In genomic region chr2:74152954-74153353, GRCh38 we compare ENCODE assay signal across 15 cellular contexts. TPM values are rescaled to one million over a fixed set of nuclear protein-coding genes. Genes with fewer than 3 reads are reported as not detected.
DNase-seq lines count a peak whose midpoint lies in the region; ATAC-seq, FAIRE-seq and TF ChIP-seq lines count a peak whose summit lies in the region.
"Had no signal": no experiment of that assay in that cellular context is flagged by ENCODE, and none has a peak within 500 bp of the region (broad histone marks: within the 10 kb centered on the region; RNA-seq: fewer than 3 reads in every experiment).

No MANE protein-coding gene starts in this region.

- POLR2A ChIA-PET in OCI-LY7 (lab: Charles Lee) = interaction anchor here (1.0 kb wide), 1 partner anchor 25 kb away, joined by 5 read pairs; the partner anchor contains the start of gene MOB1A

- TSS peak; percentile 9 for BruUV-seq in OCI-LY7 (replicated peaks; lab: Mats Ljungman, UMichigan)

- no peak for FAIRE-seq in GM12891 (lab: Jason Lieb, UNC)

- H2AFZ ChIP-seq in OCI-LY7 (ENCODE audit: low read length) = no peak overlapping the region

- H3K4me1 ChIP-seq in OCI-LY7 (ENCODE audit: insufficient read depth, low read length, poor library complexity, severe bottlenecking) (peaks cover 18% of the 10 kb centered on the region), neutrophil (ENCODE audit: control insufficient read depth in 1 of 2, insufficient read depth in 1 of 2, low read depth in 1 of 2, low read length in 1 of 2) (peaks cover 7 to 14% of the 10 kb centered on the region in 2 experiments)
- H3K4me1 ChIP-seq: BE2C had no signal

- no peak for ATAC-seq in GM18907 (IDR thresholded peaks at IDR 0.05; ENCODE audit: unreplicated experiment)

- no peak overlapping the region for H3K4me3 Mint-ChIP-seq in activated naive CD4-positive, alpha-beta T cell treated with anti-CD3 and anti-CD28 coated beads for 36 hours
- H3K4me3 Mint-ChIP-seq: CD8-positive, alpha-beta memory T cell had no signal

- H3K9me2 ChIP-seq in OCI-LY7 (ENCODE audit: insufficient read depth, low read length) = no peaks in the 10 kb centered on the region

- H3K4me3 ChIP-seq in OCI-LY7 (ENCODE audit: low read depth, low read length, poor library complexity, severe bottlenecking) = no peak overlapping the region
- H3K4me3 ChIP-seq in neutrophil (ENCODE audit: low read depth in 1 of 2, low read length in 1 of 2) = no peak overlapping the region

- CTCF ChIA-PET in activated naive CD4-positive, alpha-beta T cell treated with anti-CD3 and anti-CD28 coated beads for 36 hours (lab: Charles Lee) = interaction anchor here (0.8 to 2.2 kb wide), 5 partner anchors 11 to 325 kb away, joined by 3 to 11 read pairs (median 3); partner anchors contain the start of gene MOB1A
- CTCF ChIA-PET in OCI-LY7 (lab: Charles Lee; ENCODE audit: unreplicated experiment) = interaction anchor here (0.6 kb wide), 1 partner anchor 114 kb away, joined by 4 read pairs; no protein-coding TSS in a partner anchor

- H3K36me3 Mint-ChIP-seq in activated naive CD4-positive, alpha-beta T cell treated with anti-CD3 and anti-CD28 coated beads for 36 hours (ENCODE audit: low read depth) = peaks cover 12% of the 10 kb centered on the region

- H3K27ac ChIP-seq in OCI-LY7 (ENCODE audit: low read depth, low read length, poor library complexity, severe bottlenecking) = no peak overlapping the region
- H3K27ac ChIP-seq in neutrophil = peak overlapping the region; percentile 54

- peak; percentile 59; the same call in 1 of the 2 replicates for TF ChIP-seq POLR2A in GM12891 (IDR thresholded peaks at IDR 0.05; ENCODE audit: low read depth, low read length)

- no peaks in the 10 kb centered on the region for H3K27me3 ChIP-seq in neutrophil
- H3K27me3 ChIP-seq: BE2C had no signal

- peaks cover 13% of the 10 kb centered on the region; the same call in 1 of the 2 replicates for H3K79me2 ChIP-seq in OCI-LY7 (ENCODE audit: insufficient read depth, low read depth, low read length)

- no peaks in the 10 kb centered on the region for H3K4me1 Mint-ChIP-seq in activated naive CD4-positive, alpha-beta T cell treated with anti-CD3 and anti-CD28 coated beads for 36 hours (ENCODE audit: low read depth)

- no peaks in the 10 kb centered on the region for H3K9me3 Mint-ChIP-seq in activated naive CD4-positive, alpha-beta T cell treated with anti-CD3 and anti-CD28 coated beads for 36 hours
- H3K9me3 Mint-ChIP-seq: CD8-positive, alpha-beta memory T cell had no signal

- intact Hi-C loops in activated naive CD4-positive, alpha-beta T cell treated with anti-CD3 and anti-CD28 coated beads for 36 hours (cut with micrococcal nuclease) = no loop called here
- intact Hi-C loops in OCI-LY7 (cut with micrococcal nuclease; ENCODE audit: unreplicated experiment) = loop anchor here (5.0 kb wide), 1 partner anchor 59 kb away; no protein-coding TSS in a partner anchor

- H4K20me1 ChIP-seq in OCI-LY7 (ENCODE audit: insufficient read depth, low read length) = peaks cover 10% of the 10 kb centered on the region; the same call in 1 of the 2 replicates

- H3K27ac Mint-ChIP-seq in activated naive CD4-positive, alpha-beta T cell treated with anti-CD3 and anti-CD28 coated beads for 36 hours = peak overlapping the region; percentile 20

- H3K4me2 ChIP-seq in OCI-LY7 (ENCODE audit: low read length) = no peak overlapping the region

- H3K27me3 Mint-ChIP-seq in activated naive CD4-positive, alpha-beta T cell treated with anti-CD3 and anti-CD28 coated beads for 36 hours (ENCODE audit: low read depth) = no peaks in the 10 kb centered on the region
- H3K27me3 Mint-ChIP-seq: CD8-positive, alpha-beta memory T cell had no signal

- TF ChIP-seq CTCF in OCI-LY7 (conservative IDR thresholded peaks at IDR 0.05; ENCODE audit: low read length) = no peak
- TF ChIP-seq CTCF in neutrophil (IDR thresholded peaks at IDR 0.05) = no peak

- no peak for DNase-seq in activated naive CD4-positive, alpha-beta T cell treated with anti-CD3 and anti-CD28 coated beads for 36 hours
- no peak for DNase-seq in activated naive CD4-positive, alpha-beta T cell treated with Interleukin-2 at 50 U/mL for 16 hours
- no peak for DNase-seq in GM12891 (ENCODE audit: insufficient read length, low spot score)
- no peak for DNase-seq in OCI-LY7 (ENCODE audit: low spot score)
- DNase-seq in HuH-7.5 (ENCODE audit: low spot score) = no peak
- DNase-seq: ACHN; BE2C; CD8-positive, alpha-beta memory T cell; DMS 273 treated with DMSO at 0.1 percent for 48 hours; NCI-H1436 treated with DMSO at 0.1 percent for 48 hours; NCI-H2081; NCI-H510A treated with DMSO at 0.1 percent for 48 hours; SIG-M5 had no signal

- no peaks in the 10 kb centered on the region for H3K9me3 ChIP-seq in OCI-LY7 (ENCODE audit: low read length)
- no peaks in the 10 kb centered on the region for H3K9me3 ChIP-seq in neutrophil
- H3K9me3 ChIP-seq: BE2C had no signal

- H3K36me3 ChIP-seq in OCI-LY7 (ENCODE audit: insufficient read depth, low read length) (peaks cover 75% of the 10 kb centered on the region), neutrophil (peaks cover 78% of the 10 kb centered on the region)
- H3K36me3 ChIP-seq: BE2C had no signal

TF ChIP-seq in GM12891, 5 proteins besides CTCF, POLR2A, EP300 and RAD21:
- TF ChIP-seq POU2F2 (IDR thresholded peaks at IDR 0.05; ENCODE audit: low read depth, low read length) (no peak), PAX5 (IDR thresholded peaks at IDR 0.05; ENCODE audit: insufficient read depth, low read length, severe bottlenecking) (no peak), TAF1 (IDR thresholded peaks at IDR 0.05; ENCODE audit: low read depth, low read length) (no peak), SPI1 (IDR thresholded peaks at IDR 0.05; ENCODE audit: low read depth, low read length) (no peak), POLR2AphosphoS5 (IDR thresholded peaks at IDR 0.05; ENCODE audit: low read depth, low read length) (peak; percentile 53; the same call in 1 of the 2 replicates)
TF ChIP-seq in GM12891: peak in this region for 1.

RNA-seq across cellular contexts. Expression of gene BOLA3, which starts 5.2 kb away (rescaled TPM):
- total RNA-seq in activated naive CD4-positive, alpha-beta T cell treated with anti-CD3 and anti-CD28 coated beads for 36 hours = 100 to 1,000 TPM; 103 to 112 TPM
- 93.4 TPM for polyA plus RNA-seq in GM12891 (2012; ENCODE audit: low read depth, missing spikeins)
- total RNA-seq in OCI-LY7 (2014; rRNA removed; shearing (Covaris generic)) = 33.6 and 45.8 TPM in 2 replicates
- 48.3 and 53.3 TPM in 2 replicates for total RNA-seq in OCI-LY7 (2022)

RNA-seq across cellular contexts. Expression of gene MOB1A, which starts 25.7 kb away (rescaled TPM):
- total RNA-seq in activated naive CD4-positive, alpha-beta T cell treated with anti-CD3 and anti-CD28 coated beads for 36 hours = 100 to 1,000 TPM; 129 to 131 TPM
- 60.5 TPM for polyA plus RNA-seq in GM12891 (2012; ENCODE audit: low read depth, missing spikeins)
- total RNA-seq in OCI-LY7 (2014; rRNA removed; shearing (Covaris generic)) = 79.1 and 110 TPM in 2 replicates
- 144 and 149 TPM in 2 replicates for total RNA-seq in OCI-LY7 (2022)

RNA-seq across cellular contexts. Expression of gene MTHFD2, which starts 45.5 kb away (rescaled TPM):
- 100 to 1,000 TPM; 683 to 692 TPM for total RNA-seq in activated naive CD4-positive, alpha-beta T cell treated with anti-CD3 and anti-CD28 coated beads for 36 hours
- 118 TPM for polyA plus RNA-seq in GM12891 (2012; ENCODE audit: low read depth, missing spikeins)
- total RNA-seq in OCI-LY7 (2014; rRNA removed; shearing (Covaris generic)) = 220 and 250 TPM in 2 replicates
- total RNA-seq in OCI-LY7 (2022) = 365 and 375 TPM in 2 replicates
